2 cellular contexts compared by ENCODE assay signal in genomic region chr11:18046116-18046777, GRCh38.
A peak's percentile ranks its signal among the peaks of the same experiment; 100 is the strongest.
TF ChIP-seq lines count a peak whose summit lies in the region.

TPH1 (minus strand) TSS chr11:18046269; CDS start chr11:18040762, 5,507 bp downstream.

TF ChIP-seq in Ishikawa, 13 proteins besides CTCF, POLR2A, EP300 and RAD21:
- TF ChIP-seq MAX (IDR thresholded peaks at IDR 0.05), result peak; percentile 43
- TF ChIP-seq TEAD4 (IDR thresholded peaks at IDR 0.05), result no peak
TF ChIP-seq in Ishikawa: peak in this region for 1.

TF ChIP-seq in H1, 55 proteins besides CTCF, POLR2A, EP300 and RAD21:
- TF ChIP-seq GABPA (IDR thresholded peaks at IDR 0.05; ENCODE audit: borderline replicate concordance, insufficient read depth, low read length) (0 out of 2 replicates have a peak, but pooled peaks have one; percentile 35), KDM4A (IDR thresholded peaks at IDR 0.05; ENCODE audit: low read depth, low read length, severe bottlenecking) (peak; percentile 57), SUZ12 (IDR thresholded peaks at IDR 0.05; ENCODE audit: low read length) (peak; percentile 74; the same call in 1 of the 2 replicates), E2F6 (IDR thresholded peaks at IDR 0.05) (peak; percentile 57), ZNF274 (IDR thresholded peaks at IDR 0.05; ENCODE audit: borderline replicate concordance, extremely low read depth, low read length) (no peak), YY1 (IDR thresholded peaks at IDR 0.05; ENCODE audit: low read depth, low read length) (no peak), EZH2 (IDR thresholded peaks at IDR 0.05; ENCODE audit: low read depth, low read length, severe bottlenecking) (peak; percentile 63), ASH2L (IDR thresholded peaks at IDR 0.05; ENCODE audit: low read length) (no peak), SAP30 (IDR thresholded peaks at IDR 0.05; ENCODE audit: insufficient read depth, insufficient replicate concordance, low read length) (no peak), TBP (IDR thresholded peaks at IDR 0.05; ENCODE audit: low read depth, low read length) (peak; percentile 48; the same call in 1 of the 2 replicates), MAX (IDR thresholded peaks at IDR 0.05) (0 out of 2 replicates have a peak, but pooled peaks have one; percentile 17), KDM5A (IDR thresholded peaks at IDR 0.05; ENCODE audit: low read length) (no peak), ATF2 (IDR thresholded peaks at IDR 0.05; ENCODE audit: low read length) (no peak), TCF12 (IDR thresholded peaks at IDR 0.05; ENCODE audit: low read depth, low read length) (no peak), TAF1 (IDR thresholded peaks at IDR 0.05; ENCODE audit: low read depth, low read length) (no peak)
